ENCODE assay signal across 11 cellular contexts in the genomic region with DNA sequence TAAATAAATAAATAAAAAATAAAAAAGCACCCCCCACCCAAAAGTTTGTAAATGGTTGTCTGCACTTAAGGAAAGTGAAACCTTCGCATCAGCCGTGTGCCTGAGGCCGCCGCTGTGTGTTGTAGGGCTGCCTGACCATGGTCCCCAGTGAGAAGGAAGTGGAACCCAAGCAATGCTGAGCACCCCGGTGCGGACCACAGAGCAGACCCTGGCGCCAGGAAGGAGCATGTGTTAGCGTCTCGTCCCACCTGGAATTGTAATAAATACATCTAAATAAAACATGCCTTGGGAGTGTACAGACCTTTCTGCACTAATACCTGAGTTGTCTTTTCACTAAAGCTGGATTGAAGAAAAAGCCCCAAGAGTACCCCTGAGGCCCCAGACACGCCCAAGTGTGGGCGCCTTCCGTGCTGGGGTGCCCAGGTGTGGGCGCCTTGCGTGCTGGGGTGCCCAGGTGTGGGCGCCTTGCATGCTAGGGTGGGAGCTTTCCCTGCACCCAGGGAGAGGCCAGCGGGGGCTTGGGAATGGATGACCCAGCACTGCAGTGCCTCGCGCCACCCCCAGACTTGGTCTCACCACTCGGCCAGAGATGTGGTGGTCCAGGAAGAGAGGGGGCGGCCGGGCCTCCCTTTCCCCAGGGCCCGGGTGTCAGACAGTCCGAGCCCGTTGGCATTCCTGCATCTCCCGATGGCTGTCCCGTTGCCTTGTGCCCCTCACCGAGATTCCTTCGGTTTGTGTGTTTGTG. TPM values are rescaled to one million over a fixed set of nuclear protein-coding genes. Genes with fewer than 3 reads are reported as not detected.
DNase-seq lines count a peak whose midpoint lies in the region; ATAC-seq, FAIRE-seq and TF ChIP-seq lines count a peak whose summit lies in the region.
"Had no signal": no experiment of that assay in that cellular context is flagged by ENCODE, and none has a peak within 500 bp of the region (broad histone marks: within the 10 kb centered on the region; RNA-seq: fewer than 3 reads in every experiment).

No MANE protein-coding gene starts in this region.

- H3K27me3 Mint-ChIP-seq in neural progenitor cell (ENCODE audit: insufficient read depth, low read depth) = peaks cover 5% of the 10 kb centered on the region

- no peak for ATAC-seq in HepG2
- no peak for ATAC-seq in activated CD4-positive, CD25-positive, alpha-beta regulatory T cell treated with anti-CD3 and anti-CD28 coated beads, Interleukin-2, amount 50 U/mL, for 24 hours

- H3K9ac ChIP-seq in BLaER1 (peak overlapping the region; percentile 66), Loucy (ENCODE audit: low read depth, low read length, poor library complexity, severe bottlenecking) (peak overlapping the region; percentile 64), HepG2 (ENCODE audit: insufficient read depth, low read depth, low read length) (no peak overlapping the region), neural progenitor cell (no peak overlapping the region)

- 75% methylated on average over 23 of the region's 28 CpGs for WGBS in HepG2 (ENCODE audit: low lambda C conversion rate)

- no peaks in the 10 kb centered on the region for H3F3A ChIP-seq in Loucy (ENCODE audit: low read depth)
- H3F3A ChIP-seq in neural progenitor cell (ENCODE audit: low read depth) = no peaks in the 10 kb centered on the region

- CTCF ChIA-PET in HepG2 (lab: Yijun Ruan, JAX; ENCODE audit: low intra/inter-chr PET ratio, low total read pairs) = no interaction called here

- POLR2A ChIA-PET in HepG2 (lab: Yijun Ruan, JAX) = no interaction called here

- intact Hi-C loops in HepG2 (cut with micrococcal nuclease; ENCODE audit: unreplicated experiment) = no loop called here

- TF ChIP-seq POLR2A in GM18951 (IDR thresholded peaks at IDR 0.05; ENCODE audit: extremely low read depth, insufficient read depth, insufficient read length) (peak; percentile 43), HepG2 (IDR thresholded peaks at IDR 0.05; ENCODE audit: insufficient read depth in 1 of 2, low read depth in 2 of 2, low read length in 2 of 2) (no peak)

- no peak for TF ChIP-seq RAD21 in HepG2 (CRISPR knock-in tag; IDR thresholded peaks at IDR 0.05)

- in situ Hi-C loops in GM18951 (cut with MboI; ENCODE audit: low sequenced_read_pairs, unreplicated experiment) = no loop called here
- in situ Hi-C loops in HepG2 (cut with HindIII; ENCODE audit: extremely low pct_ligation_motif_present, low pct_unique_long_range_greater_than_20kb) = no loop called here

- H4K20me1 ChIP-seq in BLaER1 (no peaks in the 10 kb centered on the region), Loucy (ENCODE audit: insufficient read depth, low read length, poor library complexity, severe bottlenecking) (no peaks in the 10 kb centered on the region), HepG2 (ENCODE audit: insufficient read depth, low read length) (no peaks in the 10 kb centered on the region), neural progenitor cell (ENCODE audit: low read depth) (no peaks in the 10 kb centered on the region)

- H3K9me2 ChIP-seq in Loucy (replicated peaks; ENCODE audit: low read depth, low read length) = no peaks in the 10 kb centered on the region

- H3K9me3 Mint-ChIP-seq in neural progenitor cell = no peaks in the 10 kb centered on the region
- H3K9me3 Mint-ChIP-seq: neural crest cell had no signal

- no TSS peak for BruUV-seq in HepG2 (replicated peaks; lab: Mats Ljungman, UMichigan)

- DNase-seq in HepG2 (ENCODE audit: low spot score) (no peak), GOT3 (lab: John Stamatoyannopoulos, UW) (no peak), neural progenitor cell (ENCODE audit: low spot score) (no peak)
- DNase-seq in central memory CD4-positive, alpha-beta T cell = no peak

- H3K27ac Mint-ChIP-seq in neural progenitor cell = no peak overlapping the region

- peaks cover 8% of the 10 kb centered on the region for H3K9me3 ChIP-seq in BLaER1
- H3K9me3 ChIP-seq in Loucy (ENCODE audit: insufficient read depth, low read depth, low read length) = no peaks in the 10 kb centered on the region
- no peaks in the 10 kb centered on the region for H3K9me3 ChIP-seq in HepG2 (ENCODE audit: low read length)
- H3K9me3 ChIP-seq in neural progenitor cell (ENCODE audit: low read depth) = no peaks in the 10 kb centered on the region

- H3K27me3 ChIP-seq in BLaER1 (no peaks in the 10 kb centered on the region), Loucy (ENCODE audit: insufficient read depth, low read length, poor library complexity, severe bottlenecking) (no peaks in the 10 kb centered on the region), HepG2 (ENCODE audit: control insufficient read depth in 1 of 2, insufficient read depth in 2 of 2, low read length in 2 of 2) (peaks cover 3 to 22% of the 10 kb centered on the region in 2 experiments; a peak in 3 of 5 replicates), neural progenitor cell (no peaks in the 10 kb centered on the region)

- H3K4me3 ChIP-seq in BLaER1 (peak overlapping the region; percentile 63; the same call in 1 of the 2 replicates), Loucy (ENCODE audit: low read length, poor library complexity, severe bottlenecking) (peak overlapping the region; percentile 75), HepG2 (replicated peaks in 1 of 3; ENCODE audit: insufficient read depth in 1 of 3, low read depth in 2 of 3, low read length in 3 of 3) (peak overlapping the region in 1 of 3 experiments; percentile 70; a peak in 1 of 6 replicates), neural progenitor cell (no peak overlapping the region)

- H3K4me1 ChIP-seq in BLaER1 = peaks cover 54% of the 10 kb centered on the region
- H3K4me1 ChIP-seq in Loucy (ENCODE audit: insufficient read depth, low read length, poor library complexity, severe bottlenecking) = peaks cover 11% of the 10 kb centered on the region
- H3K4me1 ChIP-seq in HepG2 (ENCODE audit: insufficient read depth, low read length) = peaks cover 64% of the 10 kb centered on the region
- H3K4me1 ChIP-seq in neural progenitor cell = no peaks in the 10 kb centered on the region

- H3K4me2 ChIP-seq in BLaER1 (peak overlapping the region; percentile 90), Loucy (ENCODE audit: low read depth, low read length, poor library complexity, severe bottlenecking) (peak overlapping the region; percentile 78), HepG2 (ENCODE audit: low read depth, low read length) (peak overlapping the region; percentile 84; the same call in 1 of the 2 replicates), neural progenitor cell (no peak overlapping the region)

- H3K4me1 Mint-ChIP-seq in neural progenitor cell = no peaks in the 10 kb centered on the region

- H3K79me2 ChIP-seq in Loucy (ENCODE audit: insufficient read depth, low read length) (no peaks in the 10 kb centered on the region), HepG2 (ENCODE audit: insufficient read depth, low read length) (no peaks in the 10 kb centered on the region), neural progenitor cell (ENCODE audit: low read depth) (no peaks in the 10 kb centered on the region)

- H3K4me3 Mint-ChIP-seq in neural progenitor cell = no peak overlapping the region
- H3K4me3 Mint-ChIP-seq: neural crest cell had no signal

- FAIRE-seq in HepG2 (lab: Jason Lieb, UNC) = no peak

- H2AFZ ChIP-seq in Loucy (ENCODE audit: low read length) (peak overlapping the region; percentile 93), HepG2 (ENCODE audit: low read length) (no peak overlapping the region), neural progenitor cell (replicated peaks) (no peak overlapping the region)

- no peaks in the 10 kb centered on the region for H3K36me3 Mint-ChIP-seq in neural progenitor cell

- TF ChIP-seq EP300 in HepG2 (IDR thresholded peaks at IDR 0.05; ENCODE audit: low read depth in 2 of 2, low read length in 2 of 2) (no peak), HepG2 (CRISPR knock-in tag; IDR thresholded peaks at IDR 0.05; ENCODE audit: borderline replicate concordance) (no peak)

- no peaks in the 10 kb centered on the region for H3K36me3 ChIP-seq in BLaER1
- no peaks in the 10 kb centered on the region for H3K36me3 ChIP-seq in Loucy (ENCODE audit: insufficient read depth, low read length)
- H3K36me3 ChIP-seq in HepG2 (replicated peaks in 1 of 2; ENCODE audit: control insufficient read depth in 1 of 2, insufficient read depth in 2 of 2, low read length in 2 of 2) = no peaks in the 10 kb centered on the region
- no peaks in the 10 kb centered on the region for H3K36me3 ChIP-seq in neural progenitor cell

- TF ChIP-seq CTCF in Loucy (conservative IDR thresholded peaks at IDR 0.05; ENCODE audit: low read length) (no peak), HepG2 (CRISPR knock-in tag; IDR thresholded peaks at IDR 0.05) (no peak), neural progenitor cell (IDR thresholded peaks at IDR 0.05) (no peak)

- no peak overlapping the region for H3K27ac ChIP-seq in BLaER1
- H3K27ac ChIP-seq in HepG2 (ENCODE audit: extremely low read length, insufficient read depth, low read length) = no peak overlapping the region
- no peak overlapping the region for H3K27ac ChIP-seq in neural progenitor cell

RNA-seq across cellular contexts. Expression of a gene that starts 33.7 kb away (rescaled TPM):
- total RNA-seq in HepG2 (2016; rRNA removed; fragmentation: Illumina TruSeq; extraction: Trizol) (not detected in 2 replicates), neural progenitor cell (ENCODE audit: low replicate concordance) (not detected in 2 replicates)
- total RNA-seq in HepG2 (2016; cell fraction: cytosol; rRNA removed; fragmentation: Illumina TruSeq; extraction: Trizol; ENCODE audit: low read depth) = not detected in 2 replicates
- not detected in 2 replicates for total RNA-seq in HepG2 (2016; cell fraction: insoluble cytoplasmic fraction; rRNA removed; fragmentation: Illumina TruSeq; extraction: Trizol)
- not detected in 2 replicates for total RNA-seq in HepG2 (2016; cell fraction: membrane; rRNA removed; fragmentation: Illumina TruSeq; extraction: Trizol)
- total RNA-seq in HepG2 (2016; cell fraction: nucleus; rRNA removed; fragmentation: Illumina TruSeq; extraction: Trizol) = not detected in 2 replicates
- not detected in 2 replicates for polyA plus RNA-seq in HepG2 (2011; rRNA removed)
- not detected in 2 replicates for polyA plus RNA-seq in HepG2 (2011; cell fraction: cytosol; rRNA removed)
- polyA plus RNA-seq in HepG2 (2011; cell fraction: nucleus; rRNA removed) = not detected in 2 replicates
- not detected in 2 replicates for polyA plus RNA-seq in HepG2 (2012)
- not detected in 2 replicates for polyA plus RNA-seq in HepG2 (2016; cell fraction: cytosol; fragmentation: Illumina TruSeq; extraction: Trizol; ENCODE audit: low read depth)
- polyA plus RNA-seq in HepG2 (2016; cell fraction: insoluble cytoplasmic fraction; fragmentation: Illumina TruSeq; extraction: Trizol; ENCODE audit: low read depth) = not detected in 2 replicates
- not detected in 2 replicates for polyA plus RNA-seq in HepG2 (2016; cell fraction: membrane; fragmentation: Illumina TruSeq; extraction: Trizol; ENCODE audit: low read depth)
- polyA plus RNA-seq in HepG2 (2016; cell fraction: nucleus; fragmentation: Illumina TruSeq; extraction: Trizol; ENCODE audit: insufficient read depth, low read depth) = not detected in 2 replicates
- not detected in 2 replicates for polyA minus RNA-seq in HepG2 (2011; rRNA and poly(A)+ RNA removed; ENCODE audit: low replicate concordance)
- polyA minus RNA-seq in HepG2 (2011; cell fraction: cytosol; rRNA and poly(A)+ RNA removed) = not detected in 2 replicates
- polyA minus RNA-seq in HepG2 (2011; cell fraction: nucleus; rRNA and poly(A)+ RNA removed) = not detected in 2 replicates
- total RNA-seq: HT1080; neural crest cell; T-helper 1 cell treated with Interleukin-12 subunit alpha and Interleukin-12 subunit beta and Interleukin-4 antibody, amounts not matched to agents 30 ng/mL and 1 ng/mL, for 36 hours had no signal

RNA-seq across cellular contexts. Expression of a gene that starts 33.9 kb away (rescaled TPM):
- total RNA-seq in HepG2 (2016; rRNA removed; fragmentation: Illumina TruSeq; extraction: Trizol) (19.5 and 34.3 TPM in 2 replicates), neural progenitor cell (ENCODE audit: low replicate concordance) (38.9 and 40.2 TPM in 2 replicates)
- 8.9 and 9.0 TPM in 2 replicates for total RNA-seq in HepG2 (2016; cell fraction: cytosol; rRNA removed; fragmentation: Illumina TruSeq; extraction: Trizol; ENCODE audit: low read depth)
- 19.6 and 34.7 TPM in 2 replicates for total RNA-seq in HepG2 (2016; cell fraction: insoluble cytoplasmic fraction; rRNA removed; fragmentation: Illumina TruSeq; extraction: Trizol)
- 12.0 and 13.5 TPM in 2 replicates for total RNA-seq in HepG2 (2016; cell fraction: membrane; rRNA removed; fragmentation: Illumina TruSeq; extraction: Trizol)
- total RNA-seq in HepG2 (2016; cell fraction: nucleus; rRNA removed; fragmentation: Illumina TruSeq; extraction: Trizol) = 44.5 and 53.3 TPM in 2 replicates
- polyA plus RNA-seq in HepG2 (2011; rRNA removed) = 17.5 and 21.0 TPM in 2 replicates
- polyA plus RNA-seq in HepG2 (2011; cell fraction: cytosol; rRNA removed) = 8.1 and 12.3 TPM in 2 replicates
- 77.2 and 88.2 TPM in 2 replicates for polyA plus RNA-seq in HepG2 (2011; cell fraction: nucleus; rRNA removed)
- polyA plus RNA-seq in HepG2 (2012) = 19.2 and 21.9 TPM in 2 replicates
- 0.76 and 0.89 TPM in 2 replicates for polyA plus RNA-seq in HepG2 (2016; cell fraction: cytosol; fragmentation: Illumina TruSeq; extraction: Trizol; ENCODE audit: low read depth)
- 11.2 and 16.6 TPM in 2 replicates for polyA plus RNA-seq in HepG2 (2016; cell fraction: insoluble cytoplasmic fraction; fragmentation: Illumina TruSeq; extraction: Trizol; ENCODE audit: low read depth)
- 1.9 and 2.0 TPM in 2 replicates for polyA plus RNA-seq in HepG2 (2016; cell fraction: membrane; fragmentation: Illumina TruSeq; extraction: Trizol; ENCODE audit: low read depth)
- polyA plus RNA-seq in HepG2 (2016; cell fraction: nucleus; fragmentation: Illumina TruSeq; extraction: Trizol; ENCODE audit: insufficient read depth, low read depth) = 51.6 and 58.9 TPM in 2 replicates
- 75.1 and 127 TPM in 2 replicates for polyA minus RNA-seq in HepG2 (2011; rRNA and poly(A)+ RNA removed; ENCODE audit: low replicate concordance)
- polyA minus RNA-seq in HepG2 (2011; cell fraction: cytosol; rRNA and poly(A)+ RNA removed) = 57.9 and 59.9 TPM in 2 replicates
- 131 and 135 TPM in 2 replicates for polyA minus RNA-seq in HepG2 (2011; cell fraction: nucleus; rRNA and poly(A)+ RNA removed)

Comparison
In these comparisons a context has a peak if more than half of its experiments do, and no peak if none do; other contexts are left out.
1. H3K9ac ChIP-seq: peak in BLaER1 (single experiment) and Loucy (single experiment); none in HepG2 (single experiment) and neural progenitor cell (single experiment).